25 cellular contexts compared by ENCODE assay signal in genomic region chr19:3958836-3959765, GRCh38. TPM values are rescaled to one million over a fixed set of nuclear protein-coding genes. Genes with fewer than 3 reads are reported as not detected.
"Had no signal": no experiment of that assay in that cellular context is flagged by ENCODE, and none has a peak within 500 bp of the region (broad histone marks: within the 10 kb centered on the region; RNA-seq: fewer than 3 reads in every experiment).

No MANE protein-coding gene starts in this region.

- H3K9me3 ChIP-seq: ovary, right lobe of liver, spleen had no signal

- ATAC-seq: activated CD4-positive, alpha-beta T cell treated with anti-CD3 and anti-CD28 coated beads for 36 hours; left lobe of liver; naive thymus-derived CD4-positive, alpha-beta T cell; WTC11 had no signal

- H3K4me3 Mint-ChIP-seq: activated CD4-positive, alpha-beta memory T cell treated with anti-CD3 and anti-CD28 coated beads for 36 hours; activated CD4-positive, alpha-beta T cell treated with anti-CD3 and anti-CD28 coated beads for 36 hours; activated naive CD8-positive, alpha-beta T cell; activated T-helper 1 cell treated with anti-CD3 and anti-CD28 coated beads, Interleukin-12 subunit alpha, Interleukin-12 subunit beta, Interleukin-2, Interleukin-4 antibody, amounts not matched to agents 30 ng/mL and 10 ng/mL and 1 ng/mL, durations not matched to agents 14 hours and 24 hours and 36 hours; dendritic cell treated with granulocyte-macrophage colony-stimulating factor and Interleukin-4, amounts not matched to agents 40 ng/mL and 50 ng/mL, for 4 days; naive thymus-derived CD4-positive, alpha-beta T cell; stimulated activated naive CD8-positive, alpha-beta T cell treated with anti-CD3 and anti-CD28 coated beads, Interleukin-15, Interleukin-2, amounts not matched to agents 100 ng/mL and 50 ng/mL, for 24 hours; T-helper 2 cell treated with Interferon-gamma antibody and Interleukin-4, amounts not matched to agents 5 μg/mL and 100 μg/mL, for 36 hours; WTC11 had no signal

- H3K4me3 ChIP-seq: cardiac muscle cell, ovary, right lobe of liver, spleen had no signal

- H3K27ac ChIP-seq: cardiac muscle cell, ovary, right lobe of liver, spleen had no signal

- H3K27ac Mint-ChIP-seq: activated CD4-positive, alpha-beta memory T cell treated with anti-CD3 and anti-CD28 coated beads for 36 hours; activated CD4-positive, alpha-beta T cell treated with anti-CD3 and anti-CD28 coated beads for 36 hours; activated naive CD8-positive, alpha-beta T cell; activated T-helper 1 cell treated with anti-CD3 and anti-CD28 coated beads, Interleukin-12 subunit alpha, Interleukin-12 subunit beta, Interleukin-2, Interleukin-4 antibody, amounts not matched to agents 30 ng/mL and 10 ng/mL and 1 ng/mL, durations not matched to agents 14 hours and 24 hours and 36 hours; dendritic cell treated with granulocyte-macrophage colony-stimulating factor and Interleukin-4, amounts not matched to agents 40 ng/mL and 50 ng/mL, for 4 days; naive thymus-derived CD4-positive, alpha-beta T cell; stimulated activated naive CD8-positive, alpha-beta T cell treated with anti-CD3 and anti-CD28 coated beads, Interleukin-15, Interleukin-2, amounts not matched to agents 100 ng/mL and 50 ng/mL, for 24 hours; T-helper 2 cell treated with Interferon-gamma antibody and Interleukin-4, amounts not matched to agents 5 μg/mL and 100 μg/mL, for 36 hours; WTC11 had no signal

- H3K27me3 ChIP-seq: cardiac muscle cell, ovary, right lobe of liver, spleen had no signal

- H3K9me3 Mint-ChIP-seq: activated CD4-positive, alpha-beta memory T cell treated with anti-CD3 and anti-CD28 coated beads for 36 hours; activated T-helper 1 cell treated with anti-CD3 and anti-CD28 coated beads, Interleukin-12 subunit alpha, Interleukin-12 subunit beta, Interleukin-2, Interleukin-4 antibody, amounts not matched to agents 30 ng/mL and 10 ng/mL and 1 ng/mL, durations not matched to agents 14 hours and 24 hours and 36 hours; dendritic cell treated with granulocyte-macrophage colony-stimulating factor and Interleukin-4, amounts not matched to agents 40 ng/mL and 50 ng/mL, for 4 days; naive thymus-derived CD4-positive, alpha-beta T cell; stimulated activated naive CD8-positive, alpha-beta T cell treated with anti-CD3 and anti-CD28 coated beads, Interleukin-15, Interleukin-2, amounts not matched to agents 100 ng/mL and 50 ng/mL, for 24 hours; T-helper 2 cell treated with Interferon-gamma antibody and Interleukin-4, amounts not matched to agents 5 μg/mL and 100 μg/mL, for 36 hours; WTC11 had no signal

- FAIRE-seq: keratinocyte had no signal

- DNase-seq: activated CD4-positive, alpha-beta memory T cell treated with anti-CD3 and anti-CD28 coated beads for 36 hours; activated CD4-positive, alpha-beta T cell treated with anti-CD3 and anti-CD28 coated beads for 36 hours; activated T-cell treated with anti-CD3 and anti-CD28 coated beads for 4 hours; effector memory CD4-positive, alpha-beta T cell; foreskin fibroblast; glutamatergic neuron; hippocampal formation; naive thymus-derived CD4-positive, alpha-beta T cell; right lobe of liver; spleen; stimulated activated CD8-positive, alpha-beta memory T cell treated with anti-CD3 and anti-CD28 coated beads, Interleukin-4, amount 100 ng/mL, for 48 hours had no signal

- H3K4me1 ChIP-seq: right lobe of liver, spleen had no signal

- H3K36me3 ChIP-seq: ovary had no signal

- H3K27me3 Mint-ChIP-seq: activated CD4-positive, alpha-beta memory T cell treated with anti-CD3 and anti-CD28 coated beads for 36 hours; activated CD4-positive, alpha-beta T cell treated with anti-CD3 and anti-CD28 coated beads for 36 hours; activated naive CD8-positive, alpha-beta T cell; dendritic cell treated with granulocyte-macrophage colony-stimulating factor and Interleukin-4, amounts not matched to agents 40 ng/mL and 50 ng/mL, for 4 days; naive thymus-derived CD4-positive, alpha-beta T cell; stimulated activated naive CD8-positive, alpha-beta T cell treated with anti-CD3 and anti-CD28 coated beads, Interleukin-15, Interleukin-2, amounts not matched to agents 100 ng/mL and 50 ng/mL, for 24 hours had no signal

- H3K36me3 Mint-ChIP-seq: activated naive CD8-positive, alpha-beta T cell had no signal

- H3K4me1 Mint-ChIP-seq: activated CD4-positive, alpha-beta T cell treated with anti-CD3 and anti-CD28 coated beads for 36 hours; naive thymus-derived CD4-positive, alpha-beta T cell; WTC11 had no signal

RNA-seq across cellular contexts. Expression of gene NMRK2, which starts 26.2 kb away (rescaled TPM):
- total RNA-seq: activated CD4-positive, alpha-beta memory T cell treated with anti-CD3 and anti-CD28 coated beads for 36 hours; activated CD4-positive, alpha-beta T cell treated with anti-CD3 and anti-CD28 coated beads for 36 hours; activated T-helper 1 cell treated with anti-CD3 and anti-CD28 coated beads, Interleukin-12 subunit alpha, Interleukin-12 subunit beta, Interleukin-2, Interleukin-4 antibody, amounts not matched to agents 30 ng/mL and 10 ng/mL and 1 ng/mL, durations not matched to agents 14 hours and 24 hours and 36 hours; chondrocyte; left lobe of liver; mononuclear cell; naive thymus-derived CD4-positive, alpha-beta T cell; pulmonary artery endothelial cell; spleen; temporal lobe had no signal
- polyA plus RNA-seq: keratinocyte; naive thymus-derived CD4-positive, alpha-beta T cell had no signal
